Comparison of ENCODE assay signal across 1 cellular context in genomic region chr17:6558276-6558675, GRCh38.
TF ChIP-seq lines count a peak whose summit lies in the region.

No MANE protein-coding gene starts in this region.

TF ChIP-seq in H1, 55 proteins besides CTCF, POLR2A, EP300 and RAD21 (continued from another document):
- TF ChIP-seq RXRA (IDR thresholded peaks at IDR 0.05; ENCODE audit: insufficient read depth, low read depth, low read length) (no peak), YY1 (IDR thresholded peaks at IDR 0.05; ENCODE audit: low read depth, low read length) (no peak), CBX5 (IDR thresholded peaks at IDR 0.05; ENCODE audit: low read depth, low read length) (no peak), NRF1 (IDR thresholded peaks at IDR 0.05; ENCODE audit: low read depth, low read length) (no peak), RFX5 (IDR thresholded peaks at IDR 0.05; ENCODE audit: borderline replicate concordance, low read depth, low read length) (no peak), TCF12 (IDR thresholded peaks at IDR 0.05; ENCODE audit: low read depth, low read length) (no peak), CHD2 (IDR thresholded peaks at IDR 0.05; ENCODE audit: low read length) (no peak), SRF (IDR thresholded peaks at IDR 0.05; ENCODE audit: low read depth, low read length) (no peak), BRCA1 (IDR thresholded peaks at IDR 0.05; ENCODE audit: low read depth, low read length) (no peak), TAF7 (optimal IDR thresholded peaks at IDR 0.05; ENCODE audit: borderline replicate concordance, low read depth, low read length) (no peak), RBBP5 (IDR thresholded peaks at IDR 0.05; ENCODE audit: borderline replicate concordance, low read depth, low read length) (no peak), CBX8 (IDR thresholded peaks at IDR 0.05; ENCODE audit: borderline replicate concordance, low read depth, low read length) (no peak), ZNF274 (IDR thresholded peaks at IDR 0.05; ENCODE audit: borderline replicate concordance, extremely low read depth, low read length) (no peak)
